1 cellular context compared by ENCODE assay signal in genomic region chr1:23563755-23564374, GRCh38.
TF ChIP-seq lines count a peak whose summit lies in the region.

No MANE protein-coding gene starts in this region.

TF ChIP-seq in HepG2, 621 proteins besides CTCF, POLR2A, EP300 and RAD21 (continued from another document and continues in another):
- TF ChIP-seq, protein P1, sequence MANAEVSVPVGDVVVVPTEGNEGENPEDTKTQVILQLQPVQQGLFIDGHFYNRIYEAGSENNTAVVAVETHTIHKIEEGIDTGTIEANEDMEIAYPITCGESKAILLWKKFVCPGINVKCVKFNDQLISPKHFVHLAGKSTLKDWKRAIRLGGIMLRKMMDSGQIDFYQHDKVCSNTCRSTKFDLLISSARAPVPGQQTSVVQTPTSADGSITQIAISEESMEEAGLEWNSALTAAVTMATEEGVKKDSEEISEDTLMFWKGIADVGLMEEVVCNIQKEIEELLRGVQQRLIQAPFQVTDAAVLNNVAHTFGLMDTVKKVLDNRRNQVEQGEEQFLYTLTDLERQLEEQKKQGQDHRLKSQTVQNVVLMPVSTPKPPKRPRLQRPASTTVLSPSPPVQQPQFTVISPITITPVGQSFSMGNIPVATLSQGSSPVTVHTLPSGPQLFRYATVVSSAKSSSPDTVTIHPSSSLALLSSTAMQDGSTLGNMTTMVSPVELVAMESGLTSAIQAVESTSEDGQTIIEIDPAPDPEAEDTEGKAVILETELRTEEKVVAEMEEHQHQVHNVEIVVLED (CRISPR knock-in tag; IDR thresholded peaks at IDR 0.05; ENCODE audit: borderline replicate concordance): 0 out of 2 replicates have a peak, but pooled peaks have one; percentile 27
- TF ChIP-seq SAP130 (CRISPR knock-in tag; IDR thresholded peaks at IDR 0.05; ENCODE audit: low read depth) (peak; percentile 75), ZFP1 (CRISPR knock-in tag; IDR thresholded peaks at IDR 0.05) (0 out of 2 replicates have a peak, but pooled peaks have one; percentile 39), ZHX2 (IDR thresholded peaks at IDR 0.05; ENCODE audit: low read depth) (no peak), ZHX2 (CRISPR knock-in tag; IDR thresholded peaks at IDR 0.05; ENCODE audit: borderline replicate concordance) (no peak), SRF (IDR thresholded peaks at IDR 0.05; ENCODE audit: low read depth, low read length) (peak; percentile 87), TEAD3 (CRISPR knock-in tag; optimal IDR thresholded peaks at IDR 0.05; ENCODE audit: borderline replicate concordance) (peak; percentile 32), MIER2 (CRISPR knock-in tag; IDR thresholded peaks at IDR 0.05) (no peak), PITX1 (CRISPR knock-in tag; IDR thresholded peaks at IDR 0.05) (peak; percentile 41; the same call in 1 of the 2 replicates), DNMT1 (CRISPR knock-in tag; IDR thresholded peaks at IDR 0.05) (no peak), DPF2 (CRISPR knock-in tag; IDR thresholded peaks at IDR 0.05; ENCODE audit: borderline replicate concordance, low read depth) (peak; percentile 72; the same call in 1 of the 2 replicates), CHD4 (IDR thresholded peaks at IDR 0.05; ENCODE audit: borderline replicate concordance, low read length) (peak; percentile 55; the same call in 1 of the 2 replicates), ADNP (CRISPR knock-in tag; IDR thresholded peaks at IDR 0.05) (0 out of 2 replicates have a peak, but pooled peaks have one; percentile 37), AKAP8 (CRISPR knock-in tag; IDR thresholded peaks at IDR 0.05) (no peak), ZSCAN5A (CRISPR knock-in tag; IDR thresholded peaks at IDR 0.05; ENCODE audit: borderline replicate concordance) (0 out of 2 replicates have a peak, but pooled peaks have one; percentile 1), ESRRA (CRISPR knock-in tag; IDR thresholded peaks at IDR 0.05; ENCODE audit: low read depth) (peak; percentile 78), MIER3 (CRISPR knock-in tag; IDR thresholded peaks at IDR 0.05; ENCODE audit: borderline replicate concordance) (0 out of 2 replicates have a peak, but pooled peaks have one; percentile 24), SOX13 (IDR thresholded peaks at IDR 0.05) (no peak), SOX13 (CRISPR knock-in tag; conservative IDR thresholded peaks at IDR 0.05 in 1 of 2, IDR thresholded peaks at IDR 0.05 in 1 of 2) (peak in 1 of 2 experiments; percentile 74; a peak in 1 of 4 replicates), ZBTB42 (CRISPR knock-in tag; IDR thresholded peaks at IDR 0.05) (no peak), ETV6 (CRISPR knock-in tag; conservative IDR thresholded peaks at IDR 0.05) (no peak), FOXK1 (CRISPR knock-in tag; IDR thresholded peaks at IDR 0.05; ENCODE audit: borderline replicate concordance, low read depth) (no peak), ATM (IDR thresholded peaks at IDR 0.05; ENCODE audit: borderline replicate concordance) (no peak), RCOR2 (CRISPR knock-in tag; IDR thresholded peaks at IDR 0.05) (peak; percentile 71), YEATS2 (CRISPR knock-in tag; IDR thresholded peaks at IDR 0.05; ENCODE audit: borderline replicate concordance) (no peak), RFX1 (IDR thresholded peaks at IDR 0.05) (no peak), IRF2 (CRISPR knock-in tag; IDR thresholded peaks at IDR 0.05) (no peak), ZNF354B (CRISPR knock-in tag; IDR thresholded peaks at IDR 0.05) (no peak), ZNF264 (CRISPR knock-in tag; IDR thresholded peaks at IDR 0.05) (peak; percentile 61; the same call in 1 of the 2 replicates), HDAC1 (CRISPR knock-in tag; IDR thresholded peaks at IDR 0.05) (peak; percentile 53; the same call in 1 of the 2 replicates), HMG20A (CRISPR knock-in tag; IDR thresholded peaks at IDR 0.05; ENCODE audit: borderline replicate concordance) (peak; percentile 35; the same call in 1 of the 2 replicates), ZNF784 (CRISPR knock-in tag; IDR thresholded peaks at IDR 0.05; ENCODE audit: borderline replicate concordance) (no peak), EZH2 (conservative IDR thresholded peaks at IDR 0.05; ENCODE audit: low read depth, low read length) (no peak), HNRNPUL1 (IDR thresholded peaks at IDR 0.05; ENCODE audit: low read depth, low read length) (no peak), HOXD1 (CRISPR knock-in tag; IDR thresholded peaks at IDR 0.05) (0 out of 2 replicates have a peak, but pooled peaks have one; percentile 43), NCOA2 (CRISPR knock-in tag; IDR thresholded peaks at IDR 0.05) (peak; percentile 75), ZSCAN20 (CRISPR knock-in tag; IDR thresholded peaks at IDR 0.05; ENCODE audit: borderline replicate concordance) (no peak), PLSCR1 (CRISPR knock-in tag; IDR thresholded peaks at IDR 0.05; ENCODE audit: borderline replicate concordance) (no peak)
- TF ChIP-seq, protein P2, sequence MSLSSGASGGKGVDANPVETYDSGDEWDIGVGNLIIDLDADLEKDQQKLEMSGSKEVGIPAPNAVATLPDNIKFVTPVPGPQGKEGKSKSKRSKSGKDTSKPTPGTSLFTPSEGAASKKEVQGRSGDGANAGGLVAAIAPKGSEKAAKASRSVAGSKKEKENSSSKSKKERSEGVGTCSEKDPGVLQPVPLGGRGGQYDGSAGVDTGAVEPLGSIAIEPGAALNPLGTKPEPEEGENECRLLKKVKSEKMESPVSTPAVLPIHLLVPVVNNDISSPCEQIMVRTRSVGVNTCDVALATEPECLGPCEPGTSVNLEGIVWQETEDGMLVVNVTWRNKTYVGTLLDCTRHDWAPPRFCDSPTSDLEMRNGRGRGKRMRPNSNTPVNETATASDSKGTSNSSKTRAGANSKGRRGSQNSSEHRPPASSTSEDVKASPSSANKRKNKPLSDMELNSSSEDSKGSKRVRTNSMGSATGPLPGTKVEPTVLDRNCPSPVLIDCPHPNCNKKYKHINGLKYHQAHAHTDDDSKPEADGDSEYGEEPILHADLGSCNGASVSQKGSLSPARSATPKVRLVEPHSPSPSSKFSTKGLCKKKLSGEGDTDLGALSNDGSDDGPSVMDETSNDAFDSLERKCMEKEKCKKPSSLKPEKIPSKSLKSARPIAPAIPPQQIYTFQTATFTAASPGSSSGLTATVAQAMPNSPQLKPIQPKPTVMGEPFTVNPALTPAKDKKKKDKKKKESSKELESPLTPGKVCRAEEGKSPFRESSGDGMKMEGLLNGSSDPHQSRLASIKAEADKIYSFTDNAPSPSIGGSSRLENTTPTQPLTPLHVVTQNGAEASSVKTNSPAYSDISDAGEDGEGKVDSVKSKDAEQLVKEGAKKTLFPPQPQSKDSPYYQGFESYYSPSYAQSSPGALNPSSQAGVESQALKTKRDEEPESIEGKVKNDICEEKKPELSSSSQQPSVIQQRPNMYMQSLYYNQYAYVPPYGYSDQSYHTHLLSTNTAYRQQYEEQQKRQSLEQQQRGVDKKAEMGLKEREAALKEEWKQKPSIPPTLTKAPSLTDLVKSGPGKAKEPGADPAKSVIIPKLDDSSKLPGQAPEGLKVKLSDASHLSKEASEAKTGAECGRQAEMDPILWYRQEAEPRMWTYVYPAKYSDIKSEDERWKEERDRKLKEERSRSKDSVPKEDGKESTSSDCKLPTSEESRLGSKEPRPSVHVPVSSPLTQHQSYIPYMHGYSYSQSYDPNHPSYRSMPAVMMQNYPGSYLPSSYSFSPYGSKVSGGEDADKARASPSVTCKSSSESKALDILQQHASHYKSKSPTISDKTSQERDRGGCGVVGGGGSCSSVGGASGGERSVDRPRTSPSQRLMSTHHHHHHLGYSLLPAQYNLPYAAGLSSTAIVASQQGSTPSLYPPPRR (CRISPR knock-in tag; IDR thresholded peaks at IDR 0.05; ENCODE audit: borderline replicate concordance): peak; percentile 71; the same call in 1 of the 2 replicates
- TF ChIP-seq, protein P3, sequence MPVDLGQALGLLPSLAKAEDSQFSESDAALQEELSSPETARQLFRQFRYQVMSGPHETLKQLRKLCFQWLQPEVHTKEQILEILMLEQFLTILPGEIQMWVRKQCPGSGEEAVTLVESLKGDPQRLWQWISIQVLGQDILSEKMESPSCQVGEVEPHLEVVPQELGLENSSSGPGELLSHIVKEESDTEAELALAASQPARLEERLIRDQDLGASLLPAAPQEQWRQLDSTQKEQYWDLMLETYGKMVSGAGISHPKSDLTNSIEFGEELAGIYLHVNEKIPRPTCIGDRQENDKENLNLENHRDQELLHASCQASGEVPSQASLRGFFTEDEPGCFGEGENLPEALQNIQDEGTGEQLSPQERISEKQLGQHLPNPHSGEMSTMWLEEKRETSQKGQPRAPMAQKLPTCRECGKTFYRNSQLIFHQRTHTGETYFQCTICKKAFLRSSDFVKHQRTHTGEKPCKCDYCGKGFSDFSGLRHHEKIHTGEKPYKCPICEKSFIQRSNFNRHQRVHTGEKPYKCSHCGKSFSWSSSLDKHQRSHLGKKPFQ (CRISPR knock-in tag; IDR thresholded peaks at IDR 0.05; ENCODE audit: insufficient replicate concordance): no peak
- TF ChIP-seq, protein P4, sequence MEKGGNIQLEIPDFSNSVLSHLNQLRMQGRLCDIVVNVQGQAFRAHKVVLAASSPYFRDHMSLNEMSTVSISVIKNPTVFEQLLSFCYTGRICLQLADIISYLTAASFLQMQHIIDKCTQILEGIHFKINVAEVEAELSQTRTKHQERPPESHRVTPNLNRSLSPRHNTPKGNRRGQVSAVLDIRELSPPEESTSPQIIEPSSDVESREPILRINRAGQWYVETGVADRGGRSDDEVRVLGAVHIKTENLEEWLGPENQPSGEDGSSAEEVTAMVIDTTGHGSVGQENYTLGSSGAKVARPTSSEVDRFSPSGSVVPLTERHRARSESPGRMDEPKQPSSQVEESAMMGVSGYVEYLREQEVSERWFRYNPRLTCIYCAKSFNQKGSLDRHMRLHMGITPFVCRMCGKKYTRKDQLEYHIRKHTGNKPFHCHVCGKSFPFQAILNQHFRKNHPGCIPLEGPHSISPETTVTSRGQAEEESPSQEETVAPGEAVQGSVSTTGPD (CRISPR knock-in tag; IDR thresholded peaks at IDR 0.05): no peak
- TF ChIP-seq, protein P5, sequence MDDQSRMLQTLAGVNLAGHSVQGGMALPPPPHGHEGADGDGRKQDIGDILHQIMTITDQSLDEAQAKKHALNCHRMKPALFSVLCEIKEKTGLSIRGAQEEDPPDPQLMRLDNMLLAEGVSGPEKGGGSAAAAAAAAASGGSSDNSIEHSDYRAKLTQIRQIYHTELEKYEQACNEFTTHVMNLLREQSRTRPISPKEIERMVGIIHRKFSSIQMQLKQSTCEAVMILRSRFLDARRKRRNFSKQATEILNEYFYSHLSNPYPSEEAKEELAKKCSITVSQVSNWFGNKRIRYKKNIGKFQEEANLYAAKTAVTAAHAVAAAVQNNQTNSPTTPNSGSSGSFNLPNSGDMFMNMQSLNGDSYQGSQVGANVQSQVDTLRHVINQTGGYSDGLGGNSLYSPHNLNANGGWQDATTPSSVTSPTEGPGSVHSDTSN (CRISPR knock-in tag; IDR thresholded peaks at IDR 0.05; ENCODE audit: borderline replicate concordance): no peak
